ENCODE assay signal across 9 cellular contexts in genomic region chr1:203754455-203754864, GRCh38. TPM values are rescaled to one million over a fixed set of nuclear protein-coding genes. Genes with fewer than 3 reads are reported as not detected.
A peak's percentile ranks its signal among the peaks of the same experiment; 100 is the strongest.
DNase-seq lines count a peak whose midpoint lies in the region; ATAC-seq and TF ChIP-seq lines count a peak whose summit lies in the region.
"Had no signal": no experiment of that assay in that cellular context is flagged by ENCODE, and none has a peak within 500 bp of the region (broad histone marks: within the 10 kb centered on the region; RNA-seq: fewer than 3 reads in every experiment).

No MANE protein-coding gene starts in this region.

- H3K36me3 Mint-ChIP-seq in endothelial cell (ENCODE audit: low read depth, unreplicated experiment) (no peaks in the 10 kb centered on the region), Calu3 (ENCODE audit: insufficient read depth, unreplicated experiment) (no peaks in the 10 kb centered on the region)

- no peak overlapping the region for H3K4me3 ChIP-seq in DND-41 (ENCODE audit: low read depth in 1 of 2, low read length in 2 of 2)
- peak overlapping the region; percentile 3 for H3K4me3 ChIP-seq in OCI-LY1 (ENCODE audit: low read depth, low read length, poor library complexity, severe bottlenecking)
- no peak overlapping the region for H3K4me3 ChIP-seq in testis

- no peak for TF ChIP-seq POLR2A in testis (IDR thresholded peaks at IDR 0.05)

- peaks cover 13% of the 10 kb centered on the region for H3K4me1 ChIP-seq in DND-41 (ENCODE audit: insufficient read depth, low read length)
- peaks cover 46% of the 10 kb centered on the region for H3K4me1 ChIP-seq in OCI-LY1 (ENCODE audit: insufficient read depth, low read length, severe bottlenecking)
- H3K4me1 ChIP-seq in testis = peaks cover 3% of the 10 kb centered on the region

- WGBS in testis, 2 donors = 90 to 91% methylated on average over 4 of the region's 4 CpGs

- H3K9me3 ChIP-seq in DND-41 (ENCODE audit: insufficient read depth, low read length, severe bottlenecking) (no peaks in the 10 kb centered on the region), OCI-LY1 (ENCODE audit: low read length) (no peaks in the 10 kb centered on the region), testis (no peaks in the 10 kb centered on the region)

- no peaks in the 10 kb centered on the region for H3K79me2 ChIP-seq in DND-41 (ENCODE audit: insufficient read depth, low read length)
- no peaks in the 10 kb centered on the region for H3K79me2 ChIP-seq in OCI-LY1 (ENCODE audit: insufficient read depth, low read length)

- peak; percentile 48 for DNase-seq in DND-41
- no peak for DNase-seq in endothelial cell (ENCODE audit: low spot score)
- no peak for DNase-seq in testis
- DNase-seq in globus pallidus (ENCODE audit: low spot score) = no peak
- no peak for DNase-seq in Calu3
- DNase-seq: anterior cingulate cortex had no signal

- no peak for TF ChIP-seq CTCF in DND-41 (IDR thresholded peaks at IDR 0.05; ENCODE audit: borderline replicate concordance, extremely low read depth, low read length, poor library complexity, severe bottlenecking)
- no peak for TF ChIP-seq CTCF in OCI-LY1 (IDR thresholded peaks at IDR 0.05; ENCODE audit: low read length)
- TF ChIP-seq CTCF in endothelial cell (IDR thresholded peaks at IDR 0.05; ENCODE audit: unreplicated experiment) = no peak
- TF ChIP-seq CTCF in testis (IDR thresholded peaks at IDR 0.05) = no peak
- no peak for TF ChIP-seq CTCF in Calu3 (IDR thresholded peaks at IDR 0.05; ENCODE audit: unreplicated experiment)

- intact Hi-C loops in testis (cut with DNase I; ENCODE audit: low total_unique reads) (no loop called here), Calu3 (cut with micrococcal nuclease; ENCODE audit: unreplicated experiment) (no loop called here)

- H3K9ac ChIP-seq in DND-41 (ENCODE audit: low read depth, low read length) = peak overlapping the region; percentile 24; the same call in 1 of the 2 replicates
- peak overlapping the region; percentile 42 for H3K9ac ChIP-seq in OCI-LY1 (ENCODE audit: low read length)

- peak; percentile 79 for ATAC-seq in DND-41 (ENCODE audit: insufficient read depth, low read depth)
- ATAC-seq in GM21529 (IDR thresholded peaks at IDR 0.05; ENCODE audit: unreplicated experiment) = peak; percentile 67
- no peak for ATAC-seq in HG03442 (IDR thresholded peaks at IDR 0.05; ENCODE audit: unreplicated experiment)

- no peaks in the 10 kb centered on the region for H3F3A ChIP-seq in OCI-LY1 (ENCODE audit: insufficient read depth, low read length)

- BruUV-seq in Calu3 (replicated peaks; lab: Mats Ljungman, UMichigan) = no TSS peak

- H3K4me2 ChIP-seq in DND-41 (ENCODE audit: insufficient read depth, low read length) (no peak overlapping the region), OCI-LY1 (ENCODE audit: low read length) (peak overlapping the region; percentile 53)

- H3K27me3 ChIP-seq in DND-41 (ENCODE audit: insufficient read depth, low read length, poor library complexity) (no peaks in the 10 kb centered on the region), OCI-LY1 (ENCODE audit: insufficient read depth, low read length) (no peaks in the 10 kb centered on the region), testis (no peaks in the 10 kb centered on the region)

- no peak overlapping the region for H3K4me3 Mint-ChIP-seq in endothelial cell (ENCODE audit: unreplicated experiment)
- H3K4me3 Mint-ChIP-seq in Calu3 (ENCODE audit: low read depth, unreplicated experiment) = no peak overlapping the region

- H3K9me3 Mint-ChIP-seq in endothelial cell (ENCODE audit: unreplicated experiment) (no peaks in the 10 kb centered on the region), Calu3 (ENCODE audit: low read depth, unreplicated experiment) (no peaks in the 10 kb centered on the region)

- H3K4me1 Mint-ChIP-seq in endothelial cell (ENCODE audit: unreplicated experiment) (no peaks in the 10 kb centered on the region), Calu3 (ENCODE audit: low read depth, unreplicated experiment) (peaks cover 26% of the 10 kb centered on the region)

- peak overlapping the region; percentile 75 for H2AFZ ChIP-seq in DND-41 (ENCODE audit: low read depth, low read length)
- no peak overlapping the region for H2AFZ ChIP-seq in OCI-LY1 (ENCODE audit: low read length)

- H3K27ac ChIP-seq in DND-41 (ENCODE audit: low read length) (peak overlapping the region; percentile 58), OCI-LY1 (ENCODE audit: low read depth, low read length, poor library complexity, severe bottlenecking) (peak overlapping the region; percentile 94), testis (no peak overlapping the region)

- H4K20me1 ChIP-seq in DND-41 (ENCODE audit: insufficient read depth, low read length) (no peaks in the 10 kb centered on the region), OCI-LY1 (ENCODE audit: insufficient read depth, low read length) (no peaks in the 10 kb centered on the region)

- CTCF ChIA-PET in Calu3 (lab: Charles Lee) = no interaction called here

- H3K36me3 ChIP-seq in DND-41 (ENCODE audit: insufficient read depth, low read length) (no peaks in the 10 kb centered on the region), OCI-LY1 (ENCODE audit: insufficient read depth, low read length) (no peaks in the 10 kb centered on the region), testis (ENCODE audit: low read depth, missing control alignments) (no peaks in the 10 kb centered on the region)

- H3K27ac Mint-ChIP-seq in endothelial cell (ENCODE audit: unreplicated experiment) (peak overlapping the region; percentile 87), Calu3 (ENCODE audit: unreplicated experiment) (no peak overlapping the region)

- H3K27me3 Mint-ChIP-seq in endothelial cell (ENCODE audit: unreplicated experiment) (no peaks in the 10 kb centered on the region), Calu3 (ENCODE audit: unreplicated experiment) (no peaks in the 10 kb centered on the region)

- no peaks in the 10 kb centered on the region for H3K9me2 ChIP-seq in OCI-LY1 (ENCODE audit: low read depth, low read length)

RNA-seq across cellular contexts. Expression of gene LAX1, which starts 10.5 kb away (rescaled TPM):
- total RNA-seq in endothelial cell (ENCODE audit: unreplicated experiment) = not detected
- under 1 TPM in 1 of 2 donors, not detected in 1; 0.37 TPM for total RNA-seq in testis
- 0.26 TPM for polyA plus RNA-seq in testis (ENCODE audit: insufficient read depth, low read depth, low replicate concordance)
- not detected in 2 replicates for total RNA-seq in Calu3 (2022)

RNA-seq across cellular contexts. Expression of gene ZBED6, which starts 41.0 kb away (rescaled TPM):
- 30.3 TPM for total RNA-seq in endothelial cell (ENCODE audit: unreplicated experiment)
- 10 to 100 TPM; 24.8 to 29.8 TPM for total RNA-seq in testis
- 8.2 TPM for polyA plus RNA-seq in testis (ENCODE audit: insufficient read depth, low read depth, low replicate concordance)
- 32.8 and 35.6 TPM in 2 replicates for total RNA-seq in Calu3 (2022)

RNA-seq across cellular contexts. Expression of gene ZC3H11A, which starts 41.0 kb away (rescaled TPM):
- total RNA-seq in endothelial cell (ENCODE audit: unreplicated experiment) (85.9 TPM), testis (100 to 1,000 TPM; 128 to 133 TPM), Calu3 (2022) (103 and 113 TPM in 2 replicates)
- polyA plus RNA-seq in testis (ENCODE audit: insufficient read depth, low read depth, low replicate concordance) = 84.5 TPM

Comparison
In these comparisons a context has a peak if more than half of its experiments do, and no peak if none do; other contexts are left out.
1. H3K27ac ChIP-seq: peak in DND-41 (single experiment) and OCI-LY1 (single experiment); none in testis (0 of 2).